In genomic region chr6:46563924-46564323, GRCh38 we compare ENCODE assay signal across 24 cellular contexts.
"Had no signal": no experiment of that assay in that cellular context is flagged by ENCODE, and none has a peak within 500 bp of the region (broad histone marks: within the 10 kb centered on the region; RNA-seq: fewer than 3 reads in every experiment).

No MANE protein-coding gene starts in this region.

- H3K27me3 Mint-ChIP-seq: stimulated activated memory B cell treated with anti-CD40 and anti-IgM and Interleukin-4, amounts not matched to agents 10 μg/mL and 1 μg/mL and 100 μg/mL, for 72 hours; type B pancreatic cell had no signal

- H3K4me3 Mint-ChIP-seq: stimulated activated effector memory CD8-positive, alpha-beta T cell treated with anti-CD3 and anti-CD28 coated beads, Interleukin-12 subunit alpha, Interleukin-12 subunit beta, amount 100 ng/mL, for 72 hours; stimulated activated memory B cell treated with anti-CD40 and anti-IgM and Interleukin-4, amounts not matched to agents 10 μg/mL and 1 μg/mL and 100 μg/mL, for 72 hours; stimulated activated naive B cell treated with anti-CD40 and anti-IgM and Interleukin-4, amounts not matched to agents 10 μg/mL and 1 μg/mL and 100 μg/mL, for 72 hours; stimulated activated naive CD8-positive, alpha-beta T cell treated with anti-CD3 and anti-CD28 coated beads, Interleukin-15, amount 100 ng/mL, for 72 hours; stimulated activated naive CD8-positive, alpha-beta T cell treated with anti-CD3 and anti-CD28 coated beads, Interleukin-15, Interleukin-2, amounts not matched to agents 100 ng/mL and 50 ng/mL, for 24 hours; type B pancreatic cell had no signal

- H3K4me1 Mint-ChIP-seq: stimulated activated effector memory CD8-positive, alpha-beta T cell treated with anti-CD3 and anti-CD28 coated beads, Interleukin-12 subunit alpha, Interleukin-12 subunit beta, amount 100 ng/mL, for 72 hours; stimulated activated memory B cell treated with anti-CD40 and anti-IgM and Interleukin-4, amounts not matched to agents 10 μg/mL and 1 μg/mL and 100 μg/mL, for 72 hours; stimulated activated naive B cell treated with anti-CD40 and anti-IgM and Interleukin-4, amounts not matched to agents 10 μg/mL and 1 μg/mL and 100 μg/mL, for 72 hours; stimulated activated naive CD8-positive, alpha-beta T cell treated with anti-CD3 and anti-CD28 coated beads, Interleukin-15, amount 100 ng/mL, for 72 hours had no signal

- H3K27ac Mint-ChIP-seq: stimulated activated effector memory CD8-positive, alpha-beta T cell treated with anti-CD3 and anti-CD28 coated beads, Interleukin-12 subunit alpha, Interleukin-12 subunit beta, amount 100 ng/mL, for 72 hours; stimulated activated memory B cell treated with anti-CD40 and anti-IgM and Interleukin-4, amounts not matched to agents 10 μg/mL and 1 μg/mL and 100 μg/mL, for 72 hours; stimulated activated naive B cell treated with anti-CD40 and anti-IgM and Interleukin-4, amounts not matched to agents 10 μg/mL and 1 μg/mL and 100 μg/mL, for 72 hours; stimulated activated naive CD8-positive, alpha-beta T cell treated with anti-CD3 and anti-CD28 coated beads, Interleukin-15, amount 100 ng/mL, for 72 hours; stimulated activated naive CD8-positive, alpha-beta T cell treated with anti-CD3 and anti-CD28 coated beads, Interleukin-15, Interleukin-2, amounts not matched to agents 100 ng/mL and 50 ng/mL, for 24 hours; type B pancreatic cell had no signal

- ATAC-seq: stimulated activated effector memory CD8-positive, alpha-beta T cell treated with anti-CD3 and anti-CD28 coated beads, Interleukin-12 subunit alpha, Interleukin-12 subunit beta, amount 100 ng/mL, for 72 hours; stimulated activated memory B cell treated with anti-CD40 and anti-IgM and Interleukin-4, amounts not matched to agents 10 μg/mL and 1 μg/mL and 100 μg/mL, for 72 hours; stimulated activated naive B cell treated with anti-CD40 and anti-IgM and Interleukin-4, amounts not matched to agents 10 μg/mL and 1 μg/mL and 100 μg/mL, for 72 hours; stimulated activated naive CD8-positive, alpha-beta T cell treated with anti-CD3 and anti-CD28 coated beads, Interleukin-15, amount 100 ng/mL, for 72 hours; stimulated activated naive CD8-positive, alpha-beta T cell treated with anti-CD3 and anti-CD28 coated beads, Interleukin-15, Interleukin-2, amounts not matched to agents 100 U/mL and 50 U/mL, for 24 hours; upper lobe of right lung had no signal

- FAIRE-seq: urothelium cell line had no signal

- H3K9me3 Mint-ChIP-seq: stimulated activated naive CD8-positive, alpha-beta T cell treated with anti-CD3 and anti-CD28 coated beads, Interleukin-15, Interleukin-2, amounts not matched to agents 100 ng/mL and 50 ng/mL, for 24 hours; type B pancreatic cell had no signal

- H3K36me3 Mint-ChIP-seq: stimulated activated effector memory CD8-positive, alpha-beta T cell treated with anti-CD3 and anti-CD28 coated beads, Interleukin-12 subunit alpha, Interleukin-12 subunit beta, amount 100 ng/mL, for 72 hours; stimulated activated memory B cell treated with anti-CD40 and anti-IgM and Interleukin-4, amounts not matched to agents 10 μg/mL and 1 μg/mL and 100 μg/mL, for 72 hours; stimulated activated naive B cell treated with anti-CD40 and anti-IgM and Interleukin-4, amounts not matched to agents 10 μg/mL and 1 μg/mL and 100 μg/mL, for 72 hours; type B pancreatic cell had no signal

- DNase-seq: stimulated activated CD4-positive, alpha-beta T cell treated with anti-CD3 and anti-CD28 coated beads, Interleukin-2, amount 100 ng/mL, for 48 hours; stimulated activated CD4-positive, alpha-beta T cell treated with anti-CD3 and anti-CD28 coated beads, Interleukin-4, amount 100 ng/mL, for 1 hour; stimulated activated CD4-positive, alpha-beta T cell treated with anti-CD3 and anti-CD28 coated beads, Interleukin-4, amount 100 ng/mL, for 24 hours; stimulated activated CD4-positive, alpha-beta T cell treated with anti-CD3 and anti-CD28 coated beads, Interleukin-4, amount 100 ng/mL, for 4 hours; stimulated activated CD8-positive, alpha-beta memory T cell treated with anti-CD3 and anti-CD28 coated beads, Interleukin-4, amount 100 ng/mL, for 48 hours; stimulated activated naive B cell treated with anti-CD40 and anti-IgM and Interleukin-4, amounts not matched to agents 10 μg/mL and 1 μg/mL and 100 μg/mL, for 72 hours; stimulated activated naive CD4-positive, alpha-beta T cell; stimulated activated naive CD4-positive, alpha-beta T cell treated with Interleukin-2 at 50 U/mL for 16 hours; stimulated activated naive CD8-positive, alpha-beta T cell treated with anti-CD3 and anti-CD28 coated beads, Interleukin-15, amount 100 ng/mL, for 72 hours; stimulated activated naive CD8-positive, alpha-beta T cell treated with anti-CD3 and anti-CD28 coated beads, Interleukin-15, Interleukin-2, amounts not matched to agents 100 U/mL and 50 U/mL, for 24 hours; stomach; substantia nigra; testis; thyroid gland; tibial artery; transverse colon; upper lobe of left lung; upper lobe of right lung; uterus had no signal
